Comparison of ENCODE assay signal across 20 cellular contexts in the genomic region with DNA sequence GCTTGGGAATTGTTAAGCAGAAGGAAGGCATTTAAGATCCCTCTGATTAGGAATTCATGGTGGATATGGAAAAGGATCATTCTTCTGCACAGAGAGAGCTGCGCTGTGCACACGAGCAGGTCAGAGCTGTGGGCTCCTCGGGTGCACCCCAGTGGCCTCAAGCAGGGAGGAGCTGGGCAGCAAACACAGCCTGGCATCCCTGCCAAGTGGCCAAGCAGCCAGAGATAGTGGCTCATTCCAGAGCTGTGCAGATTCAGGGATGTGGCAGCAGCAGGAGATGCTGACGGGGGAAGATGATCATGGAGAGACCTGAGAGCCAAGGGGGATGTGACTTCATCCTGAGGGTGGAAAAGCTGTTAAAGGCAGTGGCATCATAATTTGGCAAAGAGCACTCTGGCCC. TPM values are rescaled to one million over a fixed set of nuclear protein-coding genes. Genes with fewer than 3 reads are reported as not detected.
"Had no signal": no experiment of that assay in that cellular context is flagged by ENCODE, and none has a peak within 500 bp of the region (broad histone marks: within the 10 kb centered on the region; RNA-seq: fewer than 3 reads in every experiment).

No MANE protein-coding gene starts in this region.

- H3K36me3 Mint-ChIP-seq: mesothelial cell of epicardium had no signal

- H3K9me3 ChIP-seq: colonic mucosa, esophagus muscularis mucosa, gastroesophageal sphincter, left lung, lower lobe of right lung, mucosa of descending colon had no signal

- H3K36me3 ChIP-seq: colonic mucosa, esophagus muscularis mucosa, lower lobe of right lung had no signal

- H3K27me3 ChIP-seq: colonic mucosa had no signal

- H3K27ac ChIP-seq: colonic mucosa, dorsolateral prefrontal cortex, esophagus muscularis mucosa, foreskin keratinocyte, gastroesophageal sphincter, heart left ventricle, hepatocyte, left lung, lower lobe of right lung had no signal

- H3K27ac Mint-ChIP-seq: mesothelial cell of epicardium; naive B cell; naive thymus-derived CD8-positive, alpha-beta T cell had no signal

- H3K4me1 ChIP-seq: colonic mucosa, foreskin keratinocyte had no signal

- ATAC-seq: foreskin keratinocyte; gastroesophageal sphincter; heart left ventricle; left cardiac atrium; left lung; left ventricle myocardium superior; lower lobe of right lung; mucosa of descending colon; naive thymus-derived CD8-positive, alpha-beta T cell had no signal

- H3K4me3 ChIP-seq: colonic mucosa, esophagus muscularis mucosa, gastroesophageal sphincter, heart left ventricle, hepatocyte, left lung, lower lobe of right lung, mucosa of descending colon had no signal

- H3K4me3 Mint-ChIP-seq: mesothelial cell of epicardium had no signal

- DNase-seq: colonic mucosa; dermis blood vessel endothelial cell; dorsolateral prefrontal cortex; effector CD4-positive, alpha-beta T cell; effector memory CD4-positive, alpha-beta T cell; foreskin keratinocyte; heart left ventricle; hypothalamus; left cardiac atrium; left lung; left ventricle myocardium superior; lower lobe of right lung; mesenchymal stem cell; mucosa of descending colon; naive B cell; naive thymus-derived CD8-positive, alpha-beta T cell had no signal

RNA-seq across cellular contexts. Expression of a gene that starts 55.9 kb away (rescaled TPM):
- polyA plus RNA-seq: naive thymus-derived CD8-positive, alpha-beta T cell had no signal
